ENCODE assay signal across 9 cellular contexts in the genomic region with DNA sequence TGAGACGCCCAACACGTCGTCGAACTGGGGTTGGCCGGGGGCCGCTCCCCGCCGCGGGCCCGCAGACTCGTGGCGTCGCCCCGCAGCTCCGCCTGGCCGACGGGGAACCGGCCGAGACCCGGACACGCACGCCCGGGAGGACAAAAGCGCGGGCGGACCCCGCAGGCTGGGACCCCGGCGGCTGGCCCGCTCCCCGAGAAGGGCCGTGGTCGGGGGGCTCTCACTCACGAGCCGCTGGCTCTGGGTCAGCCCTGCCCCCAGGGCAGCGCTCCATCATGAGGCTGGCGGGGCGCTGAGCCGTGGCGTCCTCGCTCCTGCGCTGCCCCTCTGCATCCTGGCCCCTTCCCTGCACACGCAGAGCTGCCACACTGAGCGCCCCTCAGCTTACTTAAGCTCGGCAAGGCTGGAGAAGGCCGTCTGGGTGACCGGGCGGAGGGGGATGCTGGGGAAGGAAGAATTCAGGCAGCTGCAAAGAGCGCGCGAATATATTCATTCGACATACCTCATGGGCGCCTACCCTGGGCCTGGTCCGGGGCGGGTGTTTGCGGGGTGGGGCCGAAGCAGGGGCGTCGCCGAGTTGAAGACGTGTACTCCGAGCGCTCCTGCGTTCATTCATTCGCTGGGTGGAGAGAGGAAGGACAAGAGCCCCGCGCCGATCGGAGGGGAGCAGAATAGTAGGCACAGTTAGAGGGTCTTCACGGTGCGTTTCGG. TPM values are rescaled to one million over a fixed set of nuclear protein-coding genes. Genes with fewer than 3 reads are reported as not detected.
DNase-seq lines count a peak whose midpoint lies in the region; ATAC-seq, FAIRE-seq and TF ChIP-seq lines count a peak whose summit lies in the region.
"Had no signal": no experiment of that assay in that cellular context is flagged by ENCODE, and none has a peak within 500 bp of the region (broad histone marks: within the 10 kb centered on the region; RNA-seq: fewer than 3 reads in every experiment).

No MANE protein-coding gene starts in this region.

- H3K27me3 ChIP-seq in GM12878 (replicated peaks in 1 of 2; ENCODE audit: control insufficient read depth in 2 of 2, insufficient read depth in 2 of 2, low read length in 1 of 2) = no peaks in the 10 kb centered on the region
- peaks cover 7% of the 10 kb centered on the region for H3K27me3 ChIP-seq in kidney epithelial cell (ENCODE audit: control insufficient read depth, insufficient read depth, low read length)

- CTCF ChIA-PET in GM12878 (lab: Yijun Ruan, JAX) = interaction anchor here (1.4 kb wide), 1 partner anchor 15 kb away, joined by 3 read pairs; no protein-coding TSS in a partner anchor

- peak overlapping the region; percentile 70; the same call in 1 of the 2 replicates for H3K27ac ChIP-seq in GM12878 (ENCODE audit: control insufficient read depth, insufficient read depth)

- in situ Hi-C loops in GM12878 (cut with MboI) = no loop called here

- intact Hi-C loops in GM12878 (cut with micrococcal nuclease; ENCODE audit: unreplicated experiment) = loop anchor here (2.0 kb wide), 1 partner anchor 161 kb away; the partner anchor contains the start of gene PPFIBP2

- TF ChIP-seq EP300 in GM12878 (IDR thresholded peaks at IDR 0.05; ENCODE audit: borderline replicate concordance in 1 of 2, control insufficient read depth in 1 of 2, low read depth in 2 of 2, low read length in 2 of 2) = no peak

- peaks cover 34% of the 10 kb centered on the region for H3K4me1 ChIP-seq in GM12878 (ENCODE audit: control insufficient read depth, insufficient read depth, low read length)

- H3K4me1 Mint-ChIP-seq in stimulated activated naive CD8-positive, alpha-beta T cell treated with anti-CD3 and anti-CD28 coated beads, Interleukin-15, amount 100 ng/mL, for 72 hours = peaks cover 36% of the 10 kb centered on the region

- H3K9ac ChIP-seq in GM12878 (ENCODE audit: control insufficient read depth, insufficient read depth, low read length) = peak overlapping the region; percentile 70

- no peaks in the 10 kb centered on the region for H3K9me3 Mint-ChIP-seq in stimulated activated naive CD8-positive, alpha-beta T cell treated with anti-CD3 and anti-CD28 coated beads, Interleukin-15, amount 100 ng/mL, for 72 hours

- RAD21 ChIA-PET in GM12878 (lab: Charles Lee; ENCODE audit: unreplicated experiment) = no interaction called here

- WGBS in GM12878 (ENCODE audit: insufficient coverage, insufficient replicate concordance, low lambda C conversion rate, missing lambda C conversion rate) = 34% methylated on average over 52 of the region's 72 CpGs

- no peak for FAIRE-seq in GM12878 (lab: Jason Lieb, UNC)

- TF ChIP-seq CTCF in GM12878 (IDR thresholded peaks at IDR 0.05 in 2 of 3, conservative IDR thresholded peaks at IDR 0.05 in 1 of 3; ENCODE audit: control insufficient read depth in 2 of 3, extremely low read depth in 1 of 3, insufficient read depth in 1 of 3, low read depth in 3 of 3, low read length in 3 of 3) = no peak
- TF ChIP-seq CTCF in kidney epithelial cell (IDR thresholded peaks at IDR 0.05; ENCODE audit: insufficient read depth, low read length, poor library complexity, severe bottlenecking) = no peak

- peak overlapping the region; percentile 2; the same call in 1 of the 2 replicates for H3K4me3 ChIP-seq in GM08714 (ENCODE audit: low read length)
- peak overlapping the region; percentile 70 for H3K4me3 ChIP-seq in GM12878
- peak overlapping the region; percentile 44 for H3K4me3 ChIP-seq in kidney epithelial cell (ENCODE audit: low read depth, low read length)

- H3K27ac Mint-ChIP-seq in stimulated activated naive CD8-positive, alpha-beta T cell treated with anti-CD3 and anti-CD28 coated beads, Interleukin-15, amount 100 ng/mL, for 72 hours = peak overlapping the region in 1 of 2 donors; percentile 22

- DNase-seq in GM12878 (ENCODE audit: low read depth, low spot score) (no peak), kidney epithelial cell (ENCODE audit: low read depth) (no peak), occipital lobe (lab: John Stamatoyannopoulos, UW) (no peak), GM19240 (ENCODE audit: insufficient read length, low spot score) (no peak)
- no peak for DNase-seq in stimulated activated naive CD8-positive, alpha-beta T cell treated with anti-CD3 and anti-CD28 coated beads, Interleukin-15, amount 100 ng/mL, for 72 hours
- DNase-seq in activated CD4-positive, CD25-positive, alpha-beta regulatory T cell (lab: John Stamatoyannopoulos, UW) = no peak

- peaks cover 10% of the 10 kb centered on the region for H3K9me3 ChIP-seq in GM12878 (replicated peaks; ENCODE audit: control insufficient read depth, insufficient read depth, low read length)

- peak overlapping the region; percentile 70 to 75 for H3K4me3 Mint-ChIP-seq in stimulated activated naive CD8-positive, alpha-beta T cell treated with anti-CD3 and anti-CD28 coated beads, Interleukin-15, amount 100 ng/mL, for 72 hours

- H4K20me1 ChIP-seq in GM12878 (ENCODE audit: control insufficient read depth, insufficient read depth) = no peaks in the 10 kb centered on the region

- POLR2A ChIA-PET in GM12878 (lab: Charles Lee) = no interaction called here

- SMC1A ChIA-PET in GM12878 (lab: Charles Lee; ENCODE audit: uncharacterized antibody, unreplicated experiment) = no interaction called here

- H3K4me2 ChIP-seq in GM12878 (ENCODE audit: control insufficient read depth, insufficient read depth) = peak overlapping the region; percentile 96

- TF ChIP-seq POLR2A in GM12878 (IDR thresholded peaks at IDR 0.05; ENCODE audit: low read depth, low read length) = peak; percentile 61

- H3K36me3 ChIP-seq in GM12878 (ENCODE audit: control insufficient read depth in 2 of 2, insufficient read depth in 2 of 2, low read length in 1 of 2) (no peaks in the 10 kb centered on the region), kidney epithelial cell (ENCODE audit: control insufficient read depth, insufficient read depth, low read length) (no peaks in the 10 kb centered on the region)

- BruUV-seq in GM12878 (replicated peaks; lab: Mats Ljungman, UMichigan) = no TSS peak

- peaks cover 66% of the 10 kb centered on the region for H3K27me3 Mint-ChIP-seq in stimulated activated naive CD8-positive, alpha-beta T cell treated with anti-CD3 and anti-CD28 coated beads, Interleukin-15, amount 100 ng/mL, for 72 hours

- TF ChIP-seq RAD21 in GM12878 (IDR thresholded peaks at IDR 0.05; ENCODE audit: insufficient read depth, low read depth, low read length) = no peak

- ATAC-seq in HG03066 (IDR thresholded peaks at IDR 0.05; ENCODE audit: low read depth, unreplicated experiment) (peak; percentile 12), GM12878 (peak; percentile 18)
- ATAC-seq in stimulated activated naive CD8-positive, alpha-beta T cell treated with anti-CD3 and anti-CD28 coated beads, Interleukin-15, amount 100 ng/mL, for 72 hours = peak; percentile 47

- peaks cover 2% of the 10 kb centered on the region for H3K79me2 ChIP-seq in GM12878 (ENCODE audit: control insufficient read depth, insufficient read depth, low read length)

- H2AFZ ChIP-seq in GM12878 (ENCODE audit: control insufficient read depth, low read depth, low read length) = peak overlapping the region; percentile 72

TF ChIP-seq in GM12878, 131 proteins besides CTCF, POLR2A, EP300 and RAD21 (continues in another document):
- TF ChIP-seq IKZF1 (conservative IDR thresholded peaks at IDR 0.05) = peak; percentile 19; the same call in 1 of the 2 replicates

RNA-seq across cellular contexts. Expression of gene CYB5R2, which starts 0.6 kb away (rescaled TPM):
- 37.8 and 40.2 TPM in 2 replicates for total RNA-seq in GM12878 (2013; cell fraction: nucleolus; rRNA removed)
- total RNA-seq in GM12878 (2014; rRNA removed) = 64.5 and 66.5 TPM in 2 replicates
- total RNA-seq in GM12878 (2014; rRNA removed; fragmentation: Illumina TruSeq; extraction: Trizol) = 74.4 and 77.8 TPM in 2 replicates
- 46.6 and 56.8 TPM in 2 replicates for total RNA-seq in GM12878 (2021)
- polyA plus RNA-seq in GM12878 (2011; ENCODE audit: low read depth) = 33.5 TPM
- 15.1 and 21.0 TPM in 2 replicates for polyA plus RNA-seq in GM12878 (2011; rRNA removed)
- 17.3 and 20.0 TPM in 2 replicates for polyA plus RNA-seq in GM12878 (2011; cell fraction: cytosol; rRNA removed)
- polyA plus RNA-seq in GM12878 (2011; cell fraction: nucleus; rRNA removed) = 18.9 and 33.9 TPM in 2 replicates
- polyA plus RNA-seq in GM12878 (2012) = 35.1 and 37.5 TPM in 2 replicates
- polyA plus RNA-seq in GM12878 (2014; fragmentation: Illumina TruSeq; extraction: Trizol) = 97.8 and 106 TPM in 2 replicates
- 100 to 1,000 TPM in 1 of 2 experiments, 10 to 100 TPM in 1; 83.1 to 111 TPM for polyA plus RNA-seq in GM12878 (2014; fragmentation: Nextera tagmentation; extraction: Ambion mirVana)
- 74.8 and 77.2 TPM in 2 replicates for polyA plus RNA-seq in GM12878 (2014; rRNA removed)
- polyA plus RNA-seq in GM12878 (2016; fragmentation: Nextera tagmentation; extraction: Ambion mirVana) = 10 to 100 TPM; 49.3 to 51.0 TPM
- 14.6 and 20.0 TPM in 2 replicates for polyA minus RNA-seq in GM12878 (2011; rRNA and poly(A)+ RNA removed)
- 2.9 and 3.4 TPM in 2 replicates for polyA minus RNA-seq in GM12878 (2011; cell fraction: cytosol; rRNA and poly(A)+ RNA removed)
- polyA minus RNA-seq in GM12878 (2011; cell fraction: nucleus; rRNA and poly(A)+ RNA removed) = 5.6 and 7.8 TPM in 2 replicates
- 14.2 and 17.2 TPM in 2 replicates for total RNA-seq in kidney epithelial cell
- total RNA-seq in occipital lobe = 1.2 TPM

RNA-seq across cellular contexts. Expression of gene OVCH2, which starts 32.4 kb away (rescaled TPM):
- not detected in 2 replicates for total RNA-seq in GM12878 (2013; cell fraction: nucleolus; rRNA removed)
- not detected in 2 replicates for total RNA-seq in GM12878 (2014; rRNA removed)
- not detected in 2 replicates for total RNA-seq in GM12878 (2014; rRNA removed; fragmentation: Illumina TruSeq; extraction: Trizol)
- total RNA-seq in GM12878 (2021) = not detected in 2 replicates
- polyA plus RNA-seq in GM12878 (2011; ENCODE audit: low read depth) = not detected
- not detected in 2 replicates for polyA plus RNA-seq in GM12878 (2011; rRNA removed)
- not detected in 2 replicates for polyA plus RNA-seq in GM12878 (2011; cell fraction: cytosol; rRNA removed)
- not detected in 2 replicates for polyA plus RNA-seq in GM12878 (2011; cell fraction: nucleus; rRNA removed)
- not detected in 2 replicates for polyA plus RNA-seq in GM12878 (2012)
- not detected in 2 replicates for polyA plus RNA-seq in GM12878 (2014; fragmentation: Illumina TruSeq; extraction: Trizol)
- polyA plus RNA-seq in GM12878 (2014; fragmentation: Nextera tagmentation; extraction: Ambion mirVana) = not detected
- not detected in 2 replicates for polyA plus RNA-seq in GM12878 (2014; rRNA removed)
- not detected for polyA plus RNA-seq in GM12878 (2016; fragmentation: Nextera tagmentation; extraction: Ambion mirVana)
- not detected in 2 replicates for polyA minus RNA-seq in GM12878 (2011; rRNA and poly(A)+ RNA removed)
- not detected in 2 replicates for polyA minus RNA-seq in GM12878 (2011; cell fraction: cytosol; rRNA and poly(A)+ RNA removed)
- polyA minus RNA-seq in GM12878 (2011; cell fraction: nucleus; rRNA and poly(A)+ RNA removed) = not detected in 2 replicates
- not detected in 2 replicates for total RNA-seq in kidney epithelial cell
- not detected for total RNA-seq in occipital lobe
- total RNA-seq: NCI-H460 had no signal

Comparison
In these comparisons a context has a peak if more than half of its experiments do, and no peak if none do; other contexts are left out.
1. H3K4me3 ChIP-seq: peak in every context shown above with its lines; median percentile 70 in GM12878; 44 in kidney epithelial cell; 2 in GM08714.